ENCODE assay signal across 11 cellular contexts in genomic region chr18:36188912-36189311, GRCh38. TPM values are rescaled to one million over a fixed set of nuclear protein-coding genes. Genes with fewer than 3 reads are reported as not detected.
DNase-seq lines count a peak whose midpoint lies in the region; ATAC-seq, FAIRE-seq and TF ChIP-seq lines count a peak whose summit lies in the region.
"Had no signal": no experiment of that assay in that cellular context is flagged by ENCODE, and none has a peak within 500 bp of the region (broad histone marks: within the 10 kb centered on the region; RNA-seq: fewer than 3 reads in every experiment).

No MANE protein-coding gene starts in this region.

- no peaks in the 10 kb centered on the region for H3K27me3 ChIP-seq in small intestine (ENCODE audit: control insufficient read depth in 2 of 2, insufficient read depth in 2 of 2, low read length in 2 of 2)
- H3K27me3 ChIP-seq in tibial nerve = no peaks in the 10 kb centered on the region

- no peaks in the 10 kb centered on the region for H3K9me3 Mint-ChIP-seq in activated naive CD8-positive, alpha-beta T cell (ENCODE audit: low read depth)
- no peaks in the 10 kb centered on the region for H3K9me3 Mint-ChIP-seq in activated naive CD8-positive, alpha-beta T cell treated with anti-CD3 and anti-CD28 coated beads, Interleukin-2, amount 50 U/mL, for 24 hours
- H3K9me3 Mint-ChIP-seq in glutamatergic neuron (ENCODE audit: unreplicated experiment) = peaks cover 2% of the 10 kb centered on the region

- H3K4me1 Mint-ChIP-seq in activated naive CD8-positive, alpha-beta T cell (ENCODE audit: low read depth) = peaks cover 15% of the 10 kb centered on the region
- H3K4me1 Mint-ChIP-seq in activated naive CD8-positive, alpha-beta T cell treated with anti-CD3 and anti-CD28 coated beads, Interleukin-2, amount 50 U/mL, for 24 hours = peaks cover 5% of the 10 kb centered on the region
- peaks cover 7% of the 10 kb centered on the region for H3K4me1 Mint-ChIP-seq in glutamatergic neuron (ENCODE audit: low read depth, unreplicated experiment)

- no peak for FAIRE-seq in small intestine (lab: Jason Lieb, UNC)

- no peak for TF ChIP-seq POLR2A in tibial nerve (IDR thresholded peaks at IDR 0.05)

- H3K4me1 ChIP-seq in small intestine (ENCODE audit: control insufficient read depth in 2 of 2, insufficient read depth in 1 of 2, low read depth in 1 of 2, low read length in 1 of 2) (no peaks in the 10 kb centered on the region), tibial nerve (peaks cover 0 to 26% (median 10%) of the 10 kb centered on the region in 4 donors)

- peak overlapping the region in 1 of 2 donors; percentile 89 for H3K4me3 ChIP-seq in small intestine (ENCODE audit: low read depth in 1 of 2, low read length in 2 of 2)
- no peak overlapping the region for H3K4me3 ChIP-seq in tibial nerve

- no peaks in the 10 kb centered on the region for H3K9me3 ChIP-seq in small intestine (ENCODE audit: control insufficient read depth, low read depth)
- H3K9me3 ChIP-seq in tibial nerve = no peaks in the 10 kb centered on the region
- H3K9me3 ChIP-seq: lower lobe of right lung had no signal

- H3K27ac ChIP-seq in RWPE1 (peak overlapping the region; percentile 93), small intestine (ENCODE audit: low read depth in 1 of 2, low read length in 1 of 2) (no peak overlapping the region), tibial nerve (no peak overlapping the region)
- H3K27ac ChIP-seq: lower lobe of right lung had no signal

- no peak overlapping the region for H3K27ac Mint-ChIP-seq in activated naive CD8-positive, alpha-beta T cell
- no peak overlapping the region for H3K27ac Mint-ChIP-seq in activated naive CD8-positive, alpha-beta T cell treated with anti-CD3 and anti-CD28 coated beads, Interleukin-2, amount 50 U/mL, for 24 hours
- no peak overlapping the region for H3K27ac Mint-ChIP-seq in glutamatergic neuron (ENCODE audit: unreplicated experiment)

- H3K4me3 Mint-ChIP-seq in activated naive CD8-positive, alpha-beta T cell = peak overlapping the region; percentile 85
- H3K4me3 Mint-ChIP-seq in activated naive CD8-positive, alpha-beta T cell treated with anti-CD3 and anti-CD28 coated beads, Interleukin-2, amount 50 U/mL, for 24 hours = no peak overlapping the region
- peak overlapping the region; percentile 77 for H3K4me3 Mint-ChIP-seq in glutamatergic neuron (ENCODE audit: unreplicated experiment)

- DNase-seq in activated naive CD8-positive, alpha-beta T cell treated with anti-CD3 and anti-CD28 coated beads, Interleukin-2, amount 50 U/mL, for 24 hours = no peak
- DNase-seq in RWPE1 (ENCODE audit: low spot score) (no peak), glutamatergic neuron (no peak), small intestine (peak; percentile 18), tibial nerve (ENCODE audit: low spot score in 2 of 2) (no peak), HPDE6-E6E7 (ENCODE audit: extremely low spot score) (no peak)
- DNase-seq: activated gamma-delta T cell, Karpas-422, lower lobe of right lung had no signal

- H3K36me3 ChIP-seq in small intestine (ENCODE audit: control insufficient read depth in 2 of 2, insufficient read depth in 2 of 2, low read length in 2 of 2) (no peaks in the 10 kb centered on the region), tibial nerve (no peaks in the 10 kb centered on the region)
- H3K36me3 ChIP-seq: lower lobe of right lung had no signal

- POLR2A ChIA-PET in RWPE1 (lab: Yijun Ruan, JAX; ENCODE audit: low non-redundant PET) = no interaction called here

- no peaks in the 10 kb centered on the region for H3K36me3 Mint-ChIP-seq in activated naive CD8-positive, alpha-beta T cell
- H3K36me3 Mint-ChIP-seq in activated naive CD8-positive, alpha-beta T cell treated with anti-CD3 and anti-CD28 coated beads, Interleukin-2, amount 50 U/mL, for 24 hours (ENCODE audit: low read depth) = no peaks in the 10 kb centered on the region
- H3K36me3 Mint-ChIP-seq in glutamatergic neuron (ENCODE audit: unreplicated experiment) = peaks cover 3% of the 10 kb centered on the region

- CTCF ChIA-PET in RWPE1 (lab: Yijun Ruan, JAX) = interaction anchor here (1.0 kb wide), 1 partner anchor 11 kb away, joined by 3 read pairs; no protein-coding TSS in a partner anchor

- 40 to 65% (median 52%) methylated on average over 4 of the region's 4 CpGs for WGBS in small intestine, 3 donors
- WGBS in tibial nerve, 2 donors = 78 to 81% methylated on average over 4 of the region's 4 CpGs

- H3K27me3 Mint-ChIP-seq in activated naive CD8-positive, alpha-beta T cell = peaks cover 23% of the 10 kb centered on the region
- H3K27me3 Mint-ChIP-seq in activated naive CD8-positive, alpha-beta T cell treated with anti-CD3 and anti-CD28 coated beads, Interleukin-2, amount 50 U/mL, for 24 hours = peaks cover 22% of the 10 kb centered on the region
- H3K27me3 Mint-ChIP-seq in glutamatergic neuron (ENCODE audit: unreplicated experiment) = peaks cover 6% of the 10 kb centered on the region

- no peak for ATAC-seq in activated naive CD8-positive, alpha-beta T cell treated with anti-CD3 and anti-CD28 coated beads, Interleukin-2, amount 50 U/mL, for 24 hours
- no peak for ATAC-seq in GM18858 (IDR thresholded peaks at IDR 0.05; ENCODE audit: unreplicated experiment)
- ATAC-seq: lower lobe of right lung had no signal

- TF ChIP-seq EP300 in tibial nerve (IDR thresholded peaks at IDR 0.05) = no peak

- no peak for TF ChIP-seq CTCF in RWPE1 (conservative IDR thresholded peaks at IDR 0.05; ENCODE audit: low read depth)
- no peak for TF ChIP-seq CTCF in glutamatergic neuron (IDR thresholded peaks at IDR 0.05; ENCODE audit: partially characterized antibody, unreplicated experiment)
- TF ChIP-seq CTCF in tibial nerve (IDR thresholded peaks at IDR 0.05) = no peak

RNA-seq across cellular contexts. Expression of gene MOCOS, which starts 1.6 kb away (rescaled TPM):
- 1.3 TPM for total RNA-seq in glutamatergic neuron (ENCODE audit: unreplicated experiment)
- 10 to 100 TPM; 15.2 to 19.7 (median 18.1) TPM for polyA plus RNA-seq in small intestine
- total RNA-seq in tibial nerve = 10 to 100 TPM in 1 of 4 donors, 1 to 10 TPM in 3; 6.9 to 10.2 (median 8.9) TPM

RNA-seq across cellular contexts. Expression of gene ELP2, which starts 59.2 kb away (rescaled TPM):
- total RNA-seq in glutamatergic neuron (ENCODE audit: unreplicated experiment) = 96.2 TPM
- 10 to 100 TPM; 30.2 to 32.7 (median 30.8) TPM for polyA plus RNA-seq in small intestine
- 10 to 100 TPM; 46.1 to 82.4 (median 67.4) TPM for total RNA-seq in tibial nerve

RNA-seq across cellular contexts. Expression of gene SLC39A6, which starts 59.8 kb away (rescaled TPM):
- total RNA-seq in glutamatergic neuron (ENCODE audit: unreplicated experiment) (113 TPM), tibial nerve (10 to 100 TPM; 43.3 to 53.3 (median 44.0) TPM)
- polyA plus RNA-seq in small intestine = 1 to 10 TPM in 2 of 3 donors, under 1 TPM in 1; 0.89 to 9.3 (median 1.9) TPM
